Comparison of ENCODE assay signal across 1 cellular context in genomic region chr1:44220755-44221154, GRCh38.
TF ChIP-seq lines count a peak whose summit lies in the region.

No MANE protein-coding gene starts in this region.

TF ChIP-seq in HepG2, 621 proteins besides CTCF, POLR2A, EP300 and RAD21 (continued from another document):
- TF ChIP-seq ZNF646 (CRISPR knock-in tag; IDR thresholded peaks at IDR 0.05) (no peak), ZNF629 (CRISPR knock-in tag; conservative IDR thresholded peaks at IDR 0.05) (no peak), ZNF484 (CRISPR knock-in tag; IDR thresholded peaks at IDR 0.05; ENCODE audit: borderline replicate concordance, low read depth) (no peak), TAF1 (CRISPR knock-in tag; IDR thresholded peaks at IDR 0.05) (no peak), ZMAT3 (CRISPR knock-in tag; conservative IDR thresholded peaks at IDR 0.05) (no peak), ZFP37 (CRISPR knock-in tag; IDR thresholded peaks at IDR 0.05; ENCODE audit: borderline replicate concordance) (no peak), ONECUT2 (CRISPR knock-in tag; IDR thresholded peaks at IDR 0.05) (no peak), ZNF562 (CRISPR knock-in tag; IDR thresholded peaks at IDR 0.05; ENCODE audit: borderline replicate concordance) (no peak), NFAT5 (CRISPR knock-in tag; IDR thresholded peaks at IDR 0.05) (no peak), ZHX1 (CRISPR knock-in tag; IDR thresholded peaks at IDR 0.05; ENCODE audit: low read depth) (no peak), RBAK (CRISPR knock-in tag; IDR thresholded peaks at IDR 0.05) (no peak), NFRKB (IDR thresholded peaks at IDR 0.05) (no peak), ZNF616 (CRISPR knock-in tag; IDR thresholded peaks at IDR 0.05; ENCODE audit: low read depth) (no peak), NR1H2 (CRISPR knock-in tag; IDR thresholded peaks at IDR 0.05; ENCODE audit: borderline replicate concordance, low read depth) (no peak), ZNF577 (CRISPR knock-in tag; IDR thresholded peaks at IDR 0.05; ENCODE audit: borderline replicate concordance, low read depth) (no peak), FOXC1 (CRISPR knock-in tag; IDR thresholded peaks at IDR 0.05; ENCODE audit: borderline replicate concordance) (no peak)
